Comparison of ENCODE assay signal across 9 cellular contexts in genomic region chr1:52636701-52637695, GRCh38. TPM values are rescaled to one million over a fixed set of nuclear protein-coding genes. Genes with fewer than 3 reads are reported as not detected.
DNase-seq lines count a peak whose midpoint lies in the region; ATAC-seq and TF ChIP-seq lines count a peak whose summit lies in the region.
"Had no signal": no experiment of that assay in that cellular context is flagged by ENCODE, and none has a peak within 500 bp of the region (broad histone marks: within the 10 kb centered on the region; RNA-seq: fewer than 3 reads in every experiment).

No MANE protein-coding gene starts in this region.

- WGBS in thyroid gland, 2 donors, result 67 to 77% methylated on average over 11 of the region's 11 CpGs

- H3K4me1 ChIP-seq in thyroid gland, result peaks cover 0 to 13% of the 10 kb centered on the region in 2 donors

- peaks cover 30% of the 10 kb centered on the region for H3K36me3 Mint-ChIP-seq in activated naive CD8-positive, alpha-beta T cell treated with anti-CD3 and anti-CD28 coated beads for 36 hours

- no peak overlapping the region for H3K4me3 ChIP-seq in thyroid gland (replicated peaks in 1 of 3)

- peak overlapping the region; percentile 99 for H3K27ac Mint-ChIP-seq in activated naive CD8-positive, alpha-beta T cell treated with anti-CD3 and anti-CD28 coated beads for 36 hours

- no peaks in the 10 kb centered on the region for H3K9me3 Mint-ChIP-seq in activated naive CD8-positive, alpha-beta T cell treated with anti-CD3 and anti-CD28 coated beads for 36 hours

- peak overlapping the region; percentile 72 for H3K4me3 Mint-ChIP-seq in activated naive CD8-positive, alpha-beta T cell treated with anti-CD3 and anti-CD28 coated beads for 36 hours
- H3K4me3 Mint-ChIP-seq: neural crest cell had no signal

- no peaks in the 10 kb centered on the region for H3K9me3 ChIP-seq in thyroid gland

- intact Hi-C loops in thyroid gland (cut with DNase I), result no loop called here

- H3K4me1 Mint-ChIP-seq in activated naive CD8-positive, alpha-beta T cell treated with anti-CD3 and anti-CD28 coated beads for 36 hours, result peaks cover 74% of the 10 kb centered on the region

- no peaks in the 10 kb centered on the region for H3K36me3 ChIP-seq in thyroid gland

- DNase-seq in SKM-1 (lab: John Stamatoyannopoulos, UW; ENCODE audit: unreplicated experiment) (peak; percentile 96), HT-29 (ENCODE audit: low spot score) (no peak), NCI-H1436 treated with DMSO at 0.1 percent for 48 hours (lab: John Stamatoyannopoulos, UW) (no peak), thyroid gland (no peak)
- peak; percentile 75 for DNase-seq in activated naive CD8-positive, alpha-beta T cell treated with anti-CD3 and anti-CD28 coated beads for 36 hours
- DNase-seq in stimulated activated CD4-positive, alpha-beta T cell treated with anti-CD3 and anti-CD28 coated beads, Interleukin-12 subunit alpha, Interleukin-12 subunit beta, amount 100 ng/mL, for 4 hours, result peak; percentile 41

- no peaks in the 10 kb centered on the region for H3K27me3 ChIP-seq in thyroid gland

- H3K27me3 Mint-ChIP-seq in activated naive CD8-positive, alpha-beta T cell treated with anti-CD3 and anti-CD28 coated beads for 36 hours, result no peaks in the 10 kb centered on the region

- no peak for TF ChIP-seq POLR2A in thyroid gland (IDR thresholded peaks at IDR 0.05)

- no peak overlapping the region for H3K27ac ChIP-seq in thyroid gland

- ATAC-seq in GM19023 (IDR thresholded peaks at IDR 0.05; ENCODE audit: unreplicated experiment) (peak; percentile 64), HG03025 (IDR thresholded peaks at IDR 0.05; ENCODE audit: low FRiP score, unreplicated experiment) (peak; percentile 58)

- no peak for TF ChIP-seq CTCF in thyroid gland (IDR thresholded peaks at IDR 0.05)

RNA-seq across cellular contexts. Expression of gene SHISAL2A, which starts 4.0 kb away (rescaled TPM):
- 10 to 100 TPM; 13.7 to 14.2 TPM for total RNA-seq in activated naive CD8-positive, alpha-beta T cell treated with anti-CD3 and anti-CD28 coated beads for 36 hours
- total RNA-seq in HT-29 (2014; rRNA removed; shearing (Covaris generic)), result not detected in 2 replicates
- 1 to 10 TPM in 1 of 4 donors, under 1 TPM in 2, not detected in 1; 0.75 to 1.1 (median 0.94) TPM for total RNA-seq in thyroid gland

RNA-seq across cellular contexts. Expression of gene GPX7, which starts 34.8 kb away (rescaled TPM):
- 10 to 100 TPM; 29.4 to 31.1 TPM for total RNA-seq in activated naive CD8-positive, alpha-beta T cell treated with anti-CD3 and anti-CD28 coated beads for 36 hours
- total RNA-seq in HT-29 (2014; rRNA removed; shearing (Covaris generic)), result not detected in 2 replicates
- 10 to 100 TPM; 15.7 to 77.9 (median 32.1) TPM for total RNA-seq in thyroid gland

Comparison
In these comparisons a context has a peak if more than half of its experiments do, and no peak if none do; other contexts are left out.
1. DNase-seq: peak in SKM-1 (single experiment), activated naive CD8-positive, alpha-beta T cell treated with anti-CD3 and anti-CD28 coated beads for 36 hours (single experiment) and stimulated activated CD4-positive, alpha-beta T cell treated with anti-CD3 and anti-CD28 coated beads, Interleukin-12 subunit alpha, Interleukin-12 subunit beta, amount 100 ng/mL, for 4 hours (single experiment); none in HT-29 (single experiment), NCI-H1436 treated with DMSO at 0.1 percent for 48 hours (single experiment) and thyroid gland (0 of 2).
2. RNA of gene SHISAL2A, which starts 4.0 kb away (total RNA-seq): 13.7 to 14.2 TPM in activated naive CD8-positive, alpha-beta T cell treated with anti-CD3 and anti-CD28 coated beads for 36 hours; 0.75 to 1.1 TPM in thyroid gland and not detected in HT-29; every median in the first group is over 4 times any median in the second.
3. RNA of gene GPX7, which starts 34.8 kb away (total RNA-seq): 15.7 to 77.9 TPM in thyroid gland and 29.4 to 31.1 TPM in activated naive CD8-positive, alpha-beta T cell treated with anti-CD3 and anti-CD28 coated beads for 36 hours; not detected in HT-29; every median in the first group is over 10 times any median in the second.